ENCODE assay signal across 16 cellular contexts in the genomic region with DNA sequence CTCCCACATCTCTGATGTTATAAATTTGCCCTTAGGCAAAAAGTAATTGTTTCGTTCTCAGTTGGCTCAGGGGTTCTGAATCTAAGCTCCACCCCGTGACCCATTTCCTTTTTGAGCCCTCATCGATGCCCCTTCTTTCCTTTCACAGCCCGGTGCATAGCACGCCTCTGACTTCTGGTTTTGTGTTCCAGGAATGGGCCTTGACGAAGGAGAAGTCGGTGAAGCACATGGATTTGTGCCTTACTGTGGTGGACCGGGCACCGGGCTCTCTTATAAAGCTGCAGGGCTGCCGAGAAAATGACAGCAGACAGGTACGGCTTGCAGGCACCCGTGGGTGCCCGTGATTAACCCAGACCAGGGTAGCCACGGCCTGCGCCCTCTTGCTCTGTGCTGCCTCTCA.
A peak's percentile ranks its signal among the peaks of the same experiment; 100 is the strongest.
DNase-seq lines count a peak whose midpoint lies in the region; ATAC-seq and TF ChIP-seq lines count a peak whose summit lies in the region.
"Had no signal": no experiment of that assay in that cellular context is flagged by ENCODE, and none has a peak within 500 bp of the region (broad histone marks: within the 10 kb centered on the region; RNA-seq: fewer than 3 reads in every experiment).

No MANE protein-coding gene starts in this region.

- H3K36me3 Mint-ChIP-seq in CD4-positive, alpha-beta T cell (ENCODE audit: low read depth), result peaks cover 38% of the 10 kb centered on the region
- peaks cover 3% of the 10 kb centered on the region for H3K36me3 Mint-ChIP-seq in activated naive CD8-positive, alpha-beta T cell treated with anti-CD3 and anti-CD28 coated beads, Interleukin-2, amount 10 ng/mL, durations not matched to agents 7 days and 5 days

- H3K4me1 ChIP-seq in Loucy (ENCODE audit: insufficient read depth, low read length, poor library complexity, severe bottlenecking), result peaks cover 83% of the 10 kb centered on the region
- H3K4me1 ChIP-seq: prostate gland had no signal

- H3K79me2 ChIP-seq in Loucy (ENCODE audit: insufficient read depth, low read length), result peaks cover 47% of the 10 kb centered on the region

- peaks cover 33% of the 10 kb centered on the region for H3F3A ChIP-seq in Loucy (ENCODE audit: low read depth)

- no peak overlapping the region for H2AFZ ChIP-seq in Loucy (ENCODE audit: low read length)

- DNase-seq in CD4-positive, alpha-beta T cell, result no peak
- DNase-seq in activated naive CD8-positive, alpha-beta T cell treated with anti-CD3 and anti-CD28 coated beads, Interleukin-2, amount 10 ng/mL, durations not matched to agents 7 days and 5 days, result no peak
- peak; percentile 14 for DNase-seq in pons (ENCODE audit: low spot score)
- DNase-seq in NCI-H1417 treated with DMSO at 0.1 percent for 48 hours (lab: John Stamatoyannopoulos, UW), result no peak
- DNase-seq in CD1c-positive myeloid dendritic cell (ENCODE audit: extremely low spot score), result no peak
- DNase-seq: colonic mucosa, glutamatergic neuron, kidney, NCI-H2081, NCI-H82, upper lobe of right lung had no signal

- peak overlapping the region; percentile 87 for H3K9ac ChIP-seq in Loucy (ENCODE audit: low read depth, low read length, poor library complexity, severe bottlenecking)

- H3K27me3 Mint-ChIP-seq in CD4-positive, alpha-beta T cell, result no peaks in the 10 kb centered on the region
- H3K27me3 Mint-ChIP-seq in activated naive CD8-positive, alpha-beta T cell treated with anti-CD3 and anti-CD28 coated beads, Interleukin-2, amount 10 ng/mL, durations not matched to agents 7 days and 5 days, result no peaks in the 10 kb centered on the region

- intact Hi-C loops in CD4-positive, alpha-beta T cell (cut with DNase I, micrococcal nuclease), result no loop called here

- POLR2A ChIA-PET in CD4-positive, alpha-beta T cell (lab: Charles Lee), result no interaction called here
- POLR2A ChIA-PET in activated naive CD8-positive, alpha-beta T cell treated with anti-CD3 and anti-CD28 coated beads, Interleukin-2, amount 10 ng/mL, durations not matched to agents 7 days and 5 days (lab: Charles Lee), result no interaction called here

- no peak for ATAC-seq in CD4-positive, alpha-beta T cell (ENCODE audit: poor library complexity)
- peak; percentile 50 for ATAC-seq in activated naive CD8-positive, alpha-beta T cell treated with anti-CD3 and anti-CD28 coated beads, Interleukin-2, amount 10 ng/mL, durations not matched to agents 7 days and 5 days (ENCODE audit: low read depth)
- ATAC-seq in HG03354 (IDR thresholded peaks at IDR 0.05; ENCODE audit: poor library complexity, severe bottlenecking, unreplicated experiment) (no peak), GM21723 (IDR thresholded peaks at IDR 0.05; ENCODE audit: unreplicated experiment) (no peak)
- ATAC-seq: esophagus mucosa, upper lobe of right lung had no signal

- no peak overlapping the region for H3K27ac ChIP-seq in CD4-positive, alpha-beta T cell (ENCODE audit: low read depth, low read length)
- H3K27ac ChIP-seq: colonic mucosa, prostate gland, upper lobe of right lung had no signal

- H3K36me3 ChIP-seq in Loucy (ENCODE audit: insufficient read depth, low read length), result peaks cover 66% of the 10 kb centered on the region; the same call in 1 of the 2 replicates
- H3K36me3 ChIP-seq: colonic mucosa, prostate gland had no signal

- H4K20me1 ChIP-seq in Loucy (ENCODE audit: insufficient read depth, low read length, poor library complexity, severe bottlenecking), result no peaks in the 10 kb centered on the region

- no peaks in the 10 kb centered on the region for H3K9me3 ChIP-seq in CD4-positive, alpha-beta T cell (ENCODE audit: control insufficient read depth, low read length)
- no peaks in the 10 kb centered on the region for H3K9me3 ChIP-seq in Loucy (ENCODE audit: insufficient read depth, low read depth, low read length)
- H3K9me3 ChIP-seq: colonic mucosa, prostate gland, upper lobe of right lung had no signal

- no peak overlapping the region for H3K4me3 Mint-ChIP-seq in CD4-positive, alpha-beta T cell
- H3K4me3 Mint-ChIP-seq in activated naive CD8-positive, alpha-beta T cell treated with anti-CD3 and anti-CD28 coated beads, Interleukin-2, amount 10 ng/mL, durations not matched to agents 7 days and 5 days, result peak overlapping the region; percentile 39

- peak overlapping the region; percentile 22 for H3K27ac Mint-ChIP-seq in CD4-positive, alpha-beta T cell
- H3K27ac Mint-ChIP-seq in activated naive CD8-positive, alpha-beta T cell treated with anti-CD3 and anti-CD28 coated beads, Interleukin-2, amount 10 ng/mL, durations not matched to agents 7 days and 5 days, result peak overlapping the region; percentile 83

- TF ChIP-seq CTCF in CD4-positive, alpha-beta T cell (IDR thresholded peaks at IDR 0.05), result no peak
- TF ChIP-seq CTCF in Loucy (conservative IDR thresholded peaks at IDR 0.05; ENCODE audit: low read length), result no peak

- peaks cover 56% of the 10 kb centered on the region for H3K4me1 Mint-ChIP-seq in CD4-positive, alpha-beta T cell (ENCODE audit: low read depth)
- H3K4me1 Mint-ChIP-seq in activated naive CD8-positive, alpha-beta T cell treated with anti-CD3 and anti-CD28 coated beads, Interleukin-2, amount 10 ng/mL, durations not matched to agents 7 days and 5 days, result peaks cover 45% of the 10 kb centered on the region

- no peaks in the 10 kb centered on the region for H3K9me3 Mint-ChIP-seq in CD4-positive, alpha-beta T cell
- H3K9me3 Mint-ChIP-seq in activated naive CD8-positive, alpha-beta T cell treated with anti-CD3 and anti-CD28 coated beads, Interleukin-2, amount 10 ng/mL, durations not matched to agents 7 days and 5 days, result no peaks in the 10 kb centered on the region

- CTCF ChIA-PET in CD4-positive, alpha-beta T cell (lab: Charles Lee), result no interaction called here

- no peak overlapping the region for H3K4me2 ChIP-seq in Loucy (ENCODE audit: low read depth, low read length, poor library complexity, severe bottlenecking)

- no peaks in the 10 kb centered on the region for H3K27me3 ChIP-seq in CD4-positive, alpha-beta T cell (ENCODE audit: control insufficient read depth, insufficient read depth, low read length)
- H3K27me3 ChIP-seq in Loucy (ENCODE audit: insufficient read depth, low read length, poor library complexity, severe bottlenecking), result no peaks in the 10 kb centered on the region
- H3K27me3 ChIP-seq: colonic mucosa, upper lobe of right lung had no signal

- H3K4me3 ChIP-seq in Loucy (ENCODE audit: low read length, poor library complexity, severe bottlenecking), result no peak overlapping the region
- H3K4me3 ChIP-seq: colonic mucosa, prostate gland, upper lobe of right lung had no signal

- H3K9me2 ChIP-seq in Loucy (replicated peaks; ENCODE audit: low read depth, low read length), result no peaks in the 10 kb centered on the region
